17 cellular contexts compared by ENCODE assay signal in genomic region chr2:109429711-109430265, GRCh38.
"Had no signal": no experiment of that assay in that cellular context is flagged by ENCODE, and none has a peak within 500 bp of the region (broad histone marks: within the 10 kb centered on the region; RNA-seq: fewer than 3 reads in every experiment).

No MANE protein-coding gene starts in this region.

- H3K9me3 Mint-ChIP-seq: central memory CD8-positive, alpha-beta T cell; dendritic cell treated with granulocyte-macrophage colony-stimulating factor and Interleukin-4, amounts not matched to agents 40 ng/mL and 50 ng/mL, for 4 days; effector memory CD8-positive, alpha-beta T cell; naive thymus-derived CD4-positive, alpha-beta T cell; nephron progenitor cell had no signal

- H3K9me3 ChIP-seq: neutrophil, right atrium auricular region, stomach, thoracic aorta, transverse colon had no signal

- H3K27me3 Mint-ChIP-seq: dendritic cell treated with granulocyte-macrophage colony-stimulating factor and Interleukin-4, amounts not matched to agents 40 ng/mL and 50 ng/mL, for 4 days had no signal

- H3K36me3 ChIP-seq: right atrium auricular region, thoracic aorta, transverse colon had no signal

- H3K4me3 Mint-ChIP-seq: central memory CD8-positive, alpha-beta T cell; dendritic cell treated with granulocyte-macrophage colony-stimulating factor and Interleukin-4, amounts not matched to agents 40 ng/mL and 50 ng/mL, for 4 days; effector memory CD8-positive, alpha-beta T cell; naive thymus-derived CD4-positive, alpha-beta T cell; nephron progenitor cell had no signal

- ATAC-seq: effector memory CD8-positive, alpha-beta T cell; left colon; left ventricle myocardium superior had no signal

- H3K27me3 ChIP-seq: hepatocyte, neutrophil, right atrium auricular region, stomach, transverse colon had no signal

- DNase-seq: effector memory CD8-positive, alpha-beta T cell; foreskin keratinocyte; left colon; left ventricle myocardium superior; mesendoderm; naive thymus-derived CD4-positive, alpha-beta T cell; nephron progenitor cell; stimulated activated naive CD4-positive, alpha-beta T cell; stomach; substantia nigra; transverse colon had no signal

- H3K4me1 Mint-ChIP-seq: central memory CD8-positive, alpha-beta T cell; naive thymus-derived CD4-positive, alpha-beta T cell had no signal

- H3K4me1 ChIP-seq: foreskin keratinocyte, right atrium auricular region, stomach, transverse colon had no signal

- H3K27ac ChIP-seq: foreskin keratinocyte, hepatocyte, neutrophil, right atrium auricular region, stomach, thoracic aorta, transverse colon had no signal

- H3K4me3 ChIP-seq: hepatocyte, right atrium auricular region, stomach, thoracic aorta, transverse colon had no signal
